Comparison of ENCODE assay signal across 8 cellular contexts in genomic region chr1:246931549-246932365, GRCh38. TPM values are rescaled to one million over a fixed set of nuclear protein-coding genes. Genes with fewer than 3 reads are reported as not detected.
DNase-seq lines count a peak whose midpoint lies in the region; ATAC-seq and TF ChIP-seq lines count a peak whose summit lies in the region.

TSS of gene AHCTF1 (minus strand) at chr1:246931948. CDS start at chr1:246918370, 13,578 bp downstream.

- WGBS in H9 (ENCODE audit: extremely low coverage, insufficient read length, low lambda C conversion rate): no CpG with 5 or more reads among the region's 90 CpGs

- peaks cover 30% of the 10 kb centered on the region for H3K79me2 ChIP-seq in H9 (ENCODE audit: insufficient read depth, low read length)

- H3K56ac ChIP-seq in H9 (ENCODE audit: insufficient read length, low read depth, low read length): no peak within 1 kb of the TSS

- no peaks in the 10 kb centered on the region for H3K23me2 ChIP-seq in H9 (ENCODE audit: insufficient read length, low read depth, low read length, poor library complexity, severe bottlenecking)

- H4K8ac ChIP-seq in H9 (replicated peaks; ENCODE audit: insufficient read length, low read depth, low read length): no peak within 1 kb of the TSS

- H3K4me1 ChIP-seq in H9 (ENCODE audit: insufficient read depth, low read length): no peaks in the 10 kb centered on the region

- H3K9me3 ChIP-seq in H9 (ENCODE audit: control insufficient read depth, low read depth, low read length) (no peaks in the 10 kb centered on the region), MG63 (peaks cover 4% of the 10 kb centered on the region; the same call in 1 of the 2 replicates)

- peak within 1 kb of the TSS; percentile 88 for H3K9ac ChIP-seq in H9 (ENCODE audit: extremely low read depth, insufficient read length, low read length)

- H3K4me3 Mint-ChIP-seq in H9 (peak within 1 kb of the TSS; percentile 93 to 96), nephron progenitor cell (peak within 1 kb of the TSS; percentile 97)
- peak within 1 kb of the TSS; percentile 98 for H3K4me3 Mint-ChIP-seq in stimulated activated naive CD8-positive, alpha-beta T cell treated with anti-CD3 and anti-CD28 coated beads, Interleukin-15, amount 100 ng/mL, for 72 hours

- H3K4me2 ChIP-seq in H9 (ENCODE audit: insufficient read depth, insufficient read length, low read length): peak within 1 kb of the TSS; percentile 64

- no peak within 1 kb of the TSS for H2BK12ac ChIP-seq in H9 (ENCODE audit: insufficient read length, low read depth, low read length)

- H3K36me3 ChIP-seq in MG63: peaks cover 35% of the 10 kb centered on the region

- H4K20me1 ChIP-seq in H9 (ENCODE audit: control insufficient read depth, insufficient read depth, insufficient read length): no peaks in the 10 kb centered on the region

- no peak within 1 kb of the TSS for H3K23ac ChIP-seq in H9 (ENCODE audit: insufficient read length, low read depth, low read length)

- no peak within 1 kb of the TSS for H2BK15ac ChIP-seq in H9 (ENCODE audit: low read depth, low read length)

- no peaks in the 10 kb centered on the region for H3K27me3 Mint-ChIP-seq in H9 (ENCODE audit: low read depth)
- peaks cover 2% of the 10 kb centered on the region for H3K27me3 Mint-ChIP-seq in nephron progenitor cell (ENCODE audit: low read depth, poor library complexity)
- no peaks in the 10 kb centered on the region for H3K27me3 Mint-ChIP-seq in stimulated activated naive CD8-positive, alpha-beta T cell treated with anti-CD3 and anti-CD28 coated beads, Interleukin-15, amount 100 ng/mL, for 72 hours

- H2BK5ac ChIP-seq in H9 (ENCODE audit: insufficient read length, low read length): no peak within 1 kb of the TSS

- H3K27ac ChIP-seq in H9 (ENCODE audit: insufficient read length, low read depth, low read length): peak within 1 kb of the TSS; percentile 29

- peak within 1 kb of the TSS; percentile 43 for H2AFZ ChIP-seq in H9 (ENCODE audit: low read length)

- peak within 1 kb of the TSS; percentile 97 for H3K18ac ChIP-seq in H9 (ENCODE audit: insufficient read length, low read depth, low read length)

- H3K27me3 ChIP-seq in H9 (ENCODE audit: insufficient read depth, low read length): no peaks in the 10 kb centered on the region
- no peaks in the 10 kb centered on the region for H3K27me3 ChIP-seq in MG63

- peak within 1 kb of the TSS; percentile 98 for H3K14ac ChIP-seq in H9 (ENCODE audit: insufficient read depth, low read length)

- H3K79me1 ChIP-seq in H9 (ENCODE audit: insufficient read depth, low read depth, low read length, poor library complexity, severe bottlenecking): no peaks in the 10 kb centered on the region

- H2AK5ac ChIP-seq in H9 (ENCODE audit: insufficient read length, low read length): no peak within 1 kb of the TSS

- DNase-seq in ELR (ENCODE audit: low read depth) (peak; percentile 98), H9 (peak; percentile 96), MG63 (peak; percentile 98), SHP77 treated with DMSO at 0.1 percent for 48 hours (lab: John Stamatoyannopoulos, UW) (peak; percentile 96), fibroblast of the aortic adventitia (ENCODE audit: low read depth) (peak; percentile 99), nephron progenitor cell (peak; percentile 95)
- DNase-seq in activated effector memory CD4-positive, alpha-beta T cell treated with anti-CD3 and anti-CD28 coated beads, Interleukin-2, amount 50 U/mL, for 16 hours: peak; percentile 98
- peak; percentile 96 to 97 for DNase-seq in stimulated activated naive CD8-positive, alpha-beta T cell treated with anti-CD3 and anti-CD28 coated beads, Interleukin-15, amount 100 ng/mL, for 72 hours

- H3K4ac ChIP-seq in H9 (ENCODE audit: low read depth, low read length): no peak within 1 kb of the TSS

- TF ChIP-seq CTCF in H9 (conservative IDR thresholded peaks at IDR 0.05) (no peak), fibroblast of the aortic adventitia (IDR thresholded peaks at IDR 0.05; ENCODE audit: insufficient read depth, low read length) (no peak), nephron progenitor cell (IDR thresholded peaks at IDR 0.05) (no peak)

- no peak within 1 kb of the TSS for H3T11ph ChIP-seq in H9 (ENCODE audit: low read length)

- H4K5ac ChIP-seq in H9 (ENCODE audit: insufficient read length, low read depth, low read length): no peak within 1 kb of the TSS

- no peak within 1 kb of the TSS for H2BK120ac ChIP-seq in H9 (ENCODE audit: low read depth, low read length, poor library complexity, severe bottlenecking)

- peak; percentile 95 for ATAC-seq in stimulated activated naive CD8-positive, alpha-beta T cell treated with anti-CD3 and anti-CD28 coated beads, Interleukin-15, amount 100 ng/mL, for 72 hours

- peak within 1 kb of the TSS; percentile 78 for H3K4me3 ChIP-seq in MG63
- peak within 1 kb of the TSS; percentile 85 for H3K4me3 ChIP-seq in fibroblast of the aortic adventitia (ENCODE audit: low read depth, low read length)

- H4K91ac ChIP-seq in H9 (ENCODE audit: insufficient read length, low read depth, low read length): no peak within 1 kb of the TSS

- H2BK20ac ChIP-seq in H9 (ENCODE audit: low read depth, low read length, poor library complexity, severe bottlenecking): no peak within 1 kb of the TSS

- H3K27ac Mint-ChIP-seq in H9: peak within 1 kb of the TSS; percentile 96 to 99 (median 99)
- H3K27ac Mint-ChIP-seq in nephron progenitor cell: peak within 1 kb of the TSS; percentile 99
- H3K27ac Mint-ChIP-seq in stimulated activated naive CD8-positive, alpha-beta T cell treated with anti-CD3 and anti-CD28 coated beads, Interleukin-15, amount 100 ng/mL, for 72 hours: peak within 1 kb of the TSS; percentile 99

- peaks cover 16 to 25% of the 10 kb centered on the region in 2 experiments for H3K4me1 Mint-ChIP-seq in H9
- H3K4me1 Mint-ChIP-seq in nephron progenitor cell: peaks cover 15% of the 10 kb centered on the region
- peaks cover 41% of the 10 kb centered on the region for H3K4me1 Mint-ChIP-seq in stimulated activated naive CD8-positive, alpha-beta T cell treated with anti-CD3 and anti-CD28 coated beads, Interleukin-15, amount 100 ng/mL, for 72 hours

- H3K9me3 Mint-ChIP-seq in H9 (peaks cover 0 to 5% of the 10 kb centered on the region in 2 experiments; a peak in 3 of 5 replicates), nephron progenitor cell (peaks cover 32% of the 10 kb centered on the region)
- no peaks in the 10 kb centered on the region for H3K9me3 Mint-ChIP-seq in stimulated activated naive CD8-positive, alpha-beta T cell treated with anti-CD3 and anti-CD28 coated beads, Interleukin-15, amount 100 ng/mL, for 72 hours

- H3K36me3 Mint-ChIP-seq in H9 (ENCODE audit: insufficient read depth in 1 of 3, low read depth in 3 of 3): peaks cover 22 to 25% (median 25%) of the 10 kb centered on the region in 3 experiments
- H3K36me3 Mint-ChIP-seq in nephron progenitor cell (ENCODE audit: low read depth): peaks cover 42% of the 10 kb centered on the region

RNA-seq across cellular contexts. Expression of gene AHCTF1, which starts in this region (rescaled TPM):
- total RNA-seq in H9 (2021) (41.9 and 44.3 TPM in 2 replicates), fibroblast of the aortic adventitia (ENCODE audit: low replicate concordance) (26.5 and 38.7 TPM in 2 replicates)
- total RNA-seq in MG63 (2014; rRNA removed; shearing (Covaris generic); ENCODE audit: low replicate concordance): 25.9 and 38.6 TPM in 2 replicates

Comparison
In these comparisons a context has a peak if more than half of its experiments do, and no peak if none do; other contexts are left out.
1. Peak in every context shown above with its lines: DNase-seq, ATAC-seq, H3K4me3 ChIP-seq and H3K27ac ChIP-seq.